In genomic region chr2:208653383-208653782, GRCh38 we compare ENCODE assay signal across 11 cellular contexts.
"Had no signal": no experiment of that assay in that cellular context is flagged by ENCODE, and none has a peak within 500 bp of the region (broad histone marks: within the 10 kb centered on the region; RNA-seq: fewer than 3 reads in every experiment).

No MANE protein-coding gene starts in this region.

- H3K4me3 ChIP-seq: GM23248, GM23338, HAP-1 had no signal

- H3K4me1 ChIP-seq: HAP-1 had no signal

- DNase-seq: GM23248, GOT3, H7, H9, HCEC 1CT, HFFc6 had no signal

- H3K27ac ChIP-seq: GM23248 had no signal

- H3K36me3 ChIP-seq: HAP-1 had no signal

- ATAC-seq: GM23338, HCT116 had no signal

- H3K4me2 ChIP-seq: GM23338 had no signal

- H3K9me3 ChIP-seq: HAP-1 had no signal

- FAIRE-seq: H1, H54 had no signal

- H3K9ac ChIP-seq: GM23248 had no signal

- H2AFZ ChIP-seq: GM23248, GM23338 had no signal
